ENCODE assay signal across 1 cellular context in the genomic region with DNA sequence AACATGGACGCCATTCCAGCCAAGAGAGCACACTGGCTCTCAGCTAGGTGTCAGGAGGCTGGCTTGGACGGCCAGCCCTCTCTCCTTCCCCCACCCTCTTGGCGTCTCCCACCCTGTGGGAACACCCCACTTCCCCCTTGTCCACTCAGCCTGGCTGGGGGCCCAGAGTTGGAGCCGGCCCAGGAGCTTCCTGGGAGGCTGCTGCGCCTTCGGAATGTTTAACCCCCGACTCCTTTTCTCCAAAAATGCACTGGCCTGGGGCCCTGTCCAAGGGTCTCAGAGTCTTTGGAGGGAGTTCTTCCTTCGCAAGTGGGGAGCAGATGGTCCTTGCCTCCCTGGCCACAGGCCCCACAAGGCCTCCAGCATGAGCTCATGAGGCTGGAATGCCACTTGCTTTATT.
TF ChIP-seq lines count a peak whose summit lies in the region.

No MANE protein-coding gene starts in this region.

TF ChIP-seq in WTC11, 78 proteins besides CTCF, POLR2A, EP300 and RAD21 (continued from another document):
- TF ChIP-seq, protein P1, sequence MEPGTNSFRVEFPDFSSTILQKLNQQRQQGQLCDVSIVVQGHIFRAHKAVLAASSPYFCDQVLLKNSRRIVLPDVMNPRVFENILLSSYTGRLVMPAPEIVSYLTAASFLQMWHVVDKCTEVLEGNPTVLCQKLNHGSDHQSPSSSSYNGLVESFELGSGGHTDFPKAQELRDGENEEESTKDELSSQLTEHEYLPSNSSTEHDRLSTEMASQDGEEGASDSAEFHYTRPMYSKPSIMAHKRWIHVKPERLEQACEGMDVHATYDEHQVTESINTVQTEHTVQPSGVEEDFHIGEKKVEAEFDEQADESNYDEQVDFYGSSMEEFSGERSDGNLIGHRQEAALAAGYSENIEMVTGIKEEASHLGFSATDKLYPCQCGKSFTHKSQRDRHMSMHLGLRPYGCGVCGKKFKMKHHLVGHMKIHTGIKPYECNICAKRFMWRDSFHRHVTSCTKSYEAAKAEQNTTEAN (CRISPR knock-in tag; IDR thresholded peaks at IDR 0.05): no peak
- TF ChIP-seq, protein P2, sequence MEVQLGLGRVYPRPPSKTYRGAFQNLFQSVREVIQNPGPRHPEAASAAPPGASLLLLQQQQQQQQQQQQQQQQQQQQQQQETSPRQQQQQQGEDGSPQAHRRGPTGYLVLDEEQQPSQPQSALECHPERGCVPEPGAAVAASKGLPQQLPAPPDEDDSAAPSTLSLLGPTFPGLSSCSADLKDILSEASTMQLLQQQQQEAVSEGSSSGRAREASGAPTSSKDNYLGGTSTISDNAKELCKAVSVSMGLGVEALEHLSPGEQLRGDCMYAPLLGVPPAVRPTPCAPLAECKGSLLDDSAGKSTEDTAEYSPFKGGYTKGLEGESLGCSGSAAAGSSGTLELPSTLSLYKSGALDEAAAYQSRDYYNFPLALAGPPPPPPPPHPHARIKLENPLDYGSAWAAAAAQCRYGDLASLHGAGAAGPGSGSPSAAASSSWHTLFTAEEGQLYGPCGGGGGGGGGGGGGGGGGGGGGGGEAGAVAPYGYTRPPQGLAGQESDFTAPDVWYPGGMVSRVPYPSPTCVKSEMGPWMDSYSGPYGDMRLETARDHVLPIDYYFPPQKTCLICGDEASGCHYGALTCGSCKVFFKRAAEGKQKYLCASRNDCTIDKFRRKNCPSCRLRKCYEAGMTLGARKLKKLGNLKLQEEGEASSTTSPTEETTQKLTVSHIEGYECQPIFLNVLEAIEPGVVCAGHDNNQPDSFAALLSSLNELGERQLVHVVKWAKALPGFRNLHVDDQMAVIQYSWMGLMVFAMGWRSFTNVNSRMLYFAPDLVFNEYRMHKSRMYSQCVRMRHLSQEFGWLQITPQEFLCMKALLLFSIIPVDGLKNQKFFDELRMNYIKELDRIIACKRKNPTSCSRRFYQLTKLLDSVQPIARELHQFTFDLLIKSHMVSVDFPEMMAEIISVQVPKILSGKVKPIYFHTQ (CRISPR knock-in tag; IDR thresholded peaks at IDR 0.05): no peak
- TF ChIP-seq ZNF232 (CRISPR knock-in tag; IDR thresholded peaks at IDR 0.05) (no peak), NR2C2 (CRISPR knock-in tag; IDR thresholded peaks at IDR 0.05) (no peak), MXD4 (CRISPR knock-in tag; IDR thresholded peaks at IDR 0.05; ENCODE audit: borderline replicate concordance) (no peak), ZNF219 (CRISPR knock-in tag; IDR thresholded peaks at IDR 0.05; ENCODE audit: borderline replicate concordance) (no peak), SP1 (CRISPR knock-in tag; conservative IDR thresholded peaks at IDR 0.05) (no peak), JAZF1 (CRISPR knock-in tag; IDR thresholded peaks at IDR 0.05) (no peak), ZNF317 (CRISPR knock-in tag; IDR thresholded peaks at IDR 0.05; ENCODE audit: borderline replicate concordance, low read depth) (no peak), ETV6 (CRISPR knock-in tag; IDR thresholded peaks at IDR 0.05) (no peak)
- TF ChIP-seq, protein P3, sequence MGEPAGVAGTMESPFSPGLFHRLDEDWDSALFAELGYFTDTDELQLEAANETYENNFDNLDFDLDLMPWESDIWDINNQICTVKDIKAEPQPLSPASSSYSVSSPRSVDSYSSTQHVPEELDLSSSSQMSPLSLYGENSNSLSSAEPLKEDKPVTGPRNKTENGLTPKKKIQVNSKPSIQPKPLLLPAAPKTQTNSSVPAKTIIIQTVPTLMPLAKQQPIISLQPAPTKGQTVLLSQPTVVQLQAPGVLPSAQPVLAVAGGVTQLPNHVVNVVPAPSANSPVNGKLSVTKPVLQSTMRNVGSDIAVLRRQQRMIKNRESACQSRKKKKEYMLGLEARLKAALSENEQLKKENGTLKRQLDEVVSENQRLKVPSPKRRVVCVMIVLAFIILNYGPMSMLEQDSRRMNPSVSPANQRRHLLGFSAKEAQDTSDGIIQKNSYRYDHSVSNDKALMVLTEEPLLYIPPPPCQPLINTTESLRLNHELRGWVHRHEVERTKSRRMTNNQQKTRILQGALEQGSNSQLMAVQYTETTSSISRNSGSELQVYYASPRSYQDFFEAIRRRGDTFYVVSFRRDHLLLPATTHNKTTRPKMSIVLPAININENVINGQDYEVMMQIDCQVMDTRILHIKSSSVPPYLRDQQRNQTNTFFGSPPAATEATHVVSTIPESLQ (CRISPR knock-in tag; IDR thresholded peaks at IDR 0.05): no peak
- TF ChIP-seq, protein P4, sequence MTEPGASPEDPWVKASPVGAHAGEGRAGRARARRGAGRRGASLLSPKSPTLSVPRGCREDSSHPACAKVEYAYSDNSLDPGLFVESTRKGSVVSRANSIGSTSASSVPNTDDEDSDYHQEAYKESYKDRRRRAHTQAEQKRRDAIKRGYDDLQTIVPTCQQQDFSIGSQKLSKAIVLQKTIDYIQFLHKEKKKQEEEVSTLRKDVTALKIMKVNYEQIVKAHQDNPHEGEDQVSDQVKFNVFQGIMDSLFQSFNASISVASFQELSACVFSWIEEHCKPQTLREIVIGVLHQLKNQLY (CRISPR knock-in tag; IDR thresholded peaks at IDR 0.05): no peak
